16 cellular contexts compared by ENCODE assay signal in genomic region chr6:23036401-23036983, GRCh38.
"Had no signal": no experiment of that assay in that cellular context is flagged by ENCODE, and none has a peak within 500 bp of the region (broad histone marks: within the 10 kb centered on the region; RNA-seq: fewer than 3 reads in every experiment).

No MANE protein-coding gene starts in this region.

- H3K9me3 ChIP-seq: left lung had no signal

- H3K27ac ChIP-seq: left lung had no signal

- DNase-seq: activated CD4-positive, alpha-beta memory T cell treated with anti-CD3 and anti-CD28 coated beads, Interleukin-2, amount 10 ng/mL, durations not matched to agents 7 days and 5 days; activated CD4-positive, alpha-beta T cell treated with anti-CD3 and anti-CD28 coated beads for 48 hours; activated CD4-positive, CD25-positive, alpha-beta regulatory T cell; activated CD8-positive, alpha-beta memory T cell treated with anti-CD3 and anti-CD28 coated beads, Interleukin-2, amount 10 ng/mL, durations not matched to agents 7 days and 5 days; activated naive CD4-positive, alpha-beta T cell; activated naive CD8-positive, alpha-beta T cell treated with anti-CD3 and anti-CD28 coated beads for 36 hours; cortex of kidney; left lung; nephron progenitor cell; nucleus accumbens; stimulated activated CD4-positive, alpha-beta T cell treated with anti-CD3 and anti-CD28 coated beads, Interleukin-12 subunit alpha, Interleukin-12 subunit beta, amount 100 ng/mL, for 4 hours; stimulated activated CD4-positive, alpha-beta T cell treated with anti-CD3 and anti-CD28 coated beads, Interleukin-1b, Interleukin-23, amount 100 ng/mL, for 48 hours; stimulated activated CD8-positive, alpha-beta memory T cell treated with anti-CD3 and anti-CD28 coated beads, Interleukin-4, amount 100 ng/mL, for 48 hours; stimulated activated naive CD4-positive, alpha-beta T cell; T-helper 1 cell; T-helper 9 cell had no signal

- H3K27me3 ChIP-seq: left lung had no signal

- H3K4me1 ChIP-seq: left lung had no signal

- H3K4me3 ChIP-seq: left lung had no signal

- H3K36me3 ChIP-seq: left lung had no signal
